Comparison of ENCODE assay signal across 8 cellular contexts in the genomic region with DNA sequence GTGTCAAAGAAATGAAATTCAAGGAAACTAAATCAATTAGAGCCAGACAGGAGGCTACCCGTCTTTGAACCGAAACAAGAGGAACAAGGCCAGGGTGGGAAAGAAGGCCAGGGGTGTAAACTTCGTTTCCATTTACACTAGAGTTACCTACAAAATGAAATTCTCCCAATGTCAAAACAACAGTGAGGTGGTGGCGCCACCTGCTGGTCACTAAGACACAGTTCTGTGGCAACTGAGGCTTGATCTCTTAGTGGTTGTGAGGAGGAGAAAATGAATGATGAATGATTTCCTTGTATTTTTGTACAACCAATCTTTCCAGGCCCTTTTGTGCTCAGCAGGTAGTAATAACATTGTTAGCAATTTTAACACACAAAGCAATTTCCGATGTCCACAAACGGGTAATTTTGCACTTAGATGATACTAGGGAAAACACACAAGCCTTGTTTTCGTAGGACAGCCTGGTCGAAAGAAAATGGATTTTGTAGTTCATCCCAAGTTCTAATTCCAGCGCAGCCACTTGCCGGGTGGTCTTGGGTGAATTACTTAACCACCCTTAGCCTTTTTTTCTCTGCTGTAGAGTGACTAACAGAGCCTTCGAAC. TPM values are rescaled to one million over a fixed set of nuclear protein-coding genes. Genes with fewer than 3 reads are reported as not detected.
DNase-seq lines count a peak whose midpoint lies in the region; ATAC-seq and TF ChIP-seq lines count a peak whose summit lies in the region.

No MANE protein-coding gene starts in this region.

- peak; percentile 72 for ATAC-seq in HG03432 (IDR thresholded peaks at IDR 0.05; ENCODE audit: unreplicated experiment)
- no peak for ATAC-seq in GM21367 (IDR thresholded peaks at IDR 0.05; ENCODE audit: unreplicated experiment)

- DNase-seq in GM12865 (ENCODE audit: low read depth) = peak; percentile 74
- DNase-seq in NCI-H748 (lab: John Stamatoyannopoulos, UW; ENCODE audit: unreplicated experiment) = peak; percentile 77
- peak; percentile 71 to 74 for DNase-seq in activated CD4-positive, alpha-beta T cell treated with anti-CD3 and anti-CD28 coated beads, Interleukin-2, amount 50 U/mL, for 4 hours
- peak; percentile 78 for DNase-seq in ecto neural progenitor cell (ENCODE audit: low spot score)
- DNase-seq in lung microvascular endothelial cell (ENCODE audit: low read depth in 2 of 2) = peak; percentile 71 to 86
- peak; percentile 58 for DNase-seq in stimulated activated CD8-positive, alpha-beta memory T cell treated with anti-CD3 and anti-CD28 coated beads, Interleukin-15, amount 100 ng/mL, for 1 hour (ENCODE audit: low read depth)

- TF ChIP-seq CTCF in GM12865 (IDR thresholded peaks at IDR 0.05; ENCODE audit: insufficient read depth, low read depth, low read length, missing control alignments) = peak; percentile 75

- no peak overlapping the region for H3K4me3 ChIP-seq in GM12865 (ENCODE audit: low read depth, low read length)

RNA-seq across cellular contexts. Expression of a gene that starts 54.8 kb away (rescaled TPM):
- total RNA-seq in lung microvascular endothelial cell = 153 and 169 TPM in 2 replicates
